Comparison of ENCODE assay signal across 1 cellular context in genomic region chr17:42288078-42288984, GRCh38.
TF ChIP-seq lines count a peak whose summit lies in the region.

STAT5A (plus strand) TSS chr17:42288498; CDS start chr17:42289412, 914 bp downstream.

TF ChIP-seq in K562, 482 proteins besides CTCF, POLR2A, EP300 and RAD21 (continued from another document and continues in another):
- TF ChIP-seq CHAMP1 (IDR thresholded peaks at IDR 0.05) (no peak), GABPA (tag; conservative IDR thresholded peaks at IDR 0.05; ENCODE audit: low read depth) (peak; percentile 58), PRPF4 (IDR thresholded peaks at IDR 0.05; ENCODE audit: insufficient read depth, low read depth, low read length, poor library complexity, severe bottlenecking) (no peak), L3MBTL2 (IDR thresholded peaks at IDR 0.05) (peak; percentile 88), ETV5 (CRISPR knock-in tag; IDR thresholded peaks at IDR 0.05; ENCODE audit: low read depth) (0 out of 2 replicates have a peak, but pooled peaks have one; percentile 31), RNF2 (IDR thresholded peaks at IDR 0.05) (no peak), ZNF316 (IDR thresholded peaks at IDR 0.05) (no peak), MCM2 (IDR thresholded peaks at IDR 0.05; ENCODE audit: low read depth) (no peak), XRCC5 (IDR thresholded peaks at IDR 0.05; ENCODE audit: low read depth, low read length) (0 out of 2 replicates have a peak, but pooled peaks have one; percentile 16), TSHZ1 (CRISPR knock-in tag; IDR thresholded peaks at IDR 0.05) (no peak), MTA3 (IDR thresholded peaks at IDR 0.05; ENCODE audit: borderline replicate concordance) (peak; percentile 30; the same call in 1 of the 2 replicates), CHD1 (IDR thresholded peaks at IDR 0.05; ENCODE audit: low read length) (peak; percentile 50), MLX (CRISPR knock-in tag; conservative IDR thresholded peaks at IDR 0.05) (no peak), ZBED1 (IDR thresholded peaks at IDR 0.05) (0 out of 2 replicates have a peak, but pooled peaks have one; percentile 23), HMGN3 (IDR thresholded peaks at IDR 0.05; ENCODE audit: borderline replicate concordance, extremely low read depth, insufficient read length, low read depth, low read length) (peak; percentile 88), ZNF175 (CRISPR knock-in tag; IDR thresholded peaks at IDR 0.05; ENCODE audit: low read depth) (no peak; the same call in 1 of the 2 replicates), JUNB (CRISPR knock-in tag; conservative IDR thresholded peaks at IDR 0.05) (no peak), ZNF263 (CRISPR knock-in tag; IDR thresholded peaks at IDR 0.05; ENCODE audit: borderline replicate concordance) (no peak), NR2C2 (CRISPR knock-in tag; IDR thresholded peaks at IDR 0.05) (no peak), NR2C2 (tag; IDR thresholded peaks at IDR 0.05) (peak; percentile 43; the same call in 1 of the 2 replicates), DEAF1 (CRISPR knock-in tag; IDR thresholded peaks at IDR 0.05) (no peak), BRCA1 (IDR thresholded peaks at IDR 0.05) (no peak), BRCA1 (CRISPR knock-in tag; IDR thresholded peaks at IDR 0.05) (no peak), ATF1 (CRISPR knock-in tag; IDR thresholded peaks at IDR 0.05) (no peak), ATF1 (tag; IDR thresholded peaks at IDR 0.05) (peak; percentile 14; the same call in 1 of the 2 replicates), ZNF143 (CRISPR knock-in tag; IDR thresholded peaks at IDR 0.05) (no peak), PKNOX1 (IDR thresholded peaks at IDR 0.05) (no peak), SIN3B (IDR thresholded peaks at IDR 0.05; ENCODE audit: low read depth) (peak; percentile 18; the same call in 1 of the 2 replicates), FOS (IDR thresholded peaks at IDR 0.05; ENCODE audit: extremely low read depth, insufficient read length) (no peak), ZNF764 (CRISPR knock-in tag; IDR thresholded peaks at IDR 0.05; ENCODE audit: low read depth) (no peak), MIER1 (IDR thresholded peaks at IDR 0.05; ENCODE audit: low read depth) (no peak), DNMT1 (IDR thresholded peaks at IDR 0.05) (no peak), ELF1 (tag; IDR thresholded peaks at IDR 0.05) (peak; percentile 55), CAMTA2 (CRISPR knock-in tag; conservative IDR thresholded peaks at IDR 0.05) (no peak)
- TF ChIP-seq, protein P1, sequence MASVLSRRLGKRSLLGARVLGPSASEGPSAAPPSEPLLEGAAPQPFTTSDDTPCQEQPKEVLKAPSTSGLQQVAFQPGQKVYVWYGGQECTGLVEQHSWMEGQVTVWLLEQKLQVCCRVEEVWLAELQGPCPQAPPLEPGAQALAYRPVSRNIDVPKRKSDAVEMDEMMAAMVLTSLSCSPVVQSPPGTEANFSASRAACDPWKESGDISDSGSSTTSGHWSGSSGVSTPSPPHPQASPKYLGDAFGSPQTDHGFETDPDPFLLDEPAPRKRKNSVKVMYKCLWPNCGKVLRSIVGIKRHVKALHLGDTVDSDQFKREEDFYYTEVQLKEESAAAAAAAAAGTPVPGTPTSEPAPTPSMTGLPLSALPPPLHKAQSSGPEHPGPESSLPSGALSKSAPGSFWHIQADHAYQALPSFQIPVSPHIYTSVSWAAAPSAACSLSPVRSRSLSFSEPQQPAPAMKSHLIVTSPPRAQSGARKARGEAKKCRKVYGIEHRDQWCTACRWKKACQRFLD (CRISPR knock-in tag; IDR thresholded peaks at IDR 0.05) = 0 out of 2 replicates have a peak, but pooled peaks have one; percentile 15
- TF ChIP-seq, protein P2, sequence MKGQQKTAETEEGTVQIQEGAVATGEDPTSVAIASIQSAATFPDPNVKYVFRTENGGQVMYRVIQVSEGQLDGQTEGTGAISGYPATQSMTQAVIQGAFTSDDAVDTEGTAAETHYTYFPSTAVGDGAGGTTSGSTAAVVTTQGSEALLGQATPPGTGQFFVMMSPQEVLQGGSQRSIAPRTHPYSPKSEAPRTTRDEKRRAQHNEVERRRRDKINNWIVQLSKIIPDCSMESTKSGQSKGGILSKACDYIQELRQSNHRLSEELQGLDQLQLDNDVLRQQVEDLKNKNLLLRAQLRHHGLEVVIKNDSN (CRISPR knock-in tag; IDR thresholded peaks at IDR 0.05) = peak; percentile 43; the same call in 1 of the 2 replicates
- TF ChIP-seq, protein P3, sequence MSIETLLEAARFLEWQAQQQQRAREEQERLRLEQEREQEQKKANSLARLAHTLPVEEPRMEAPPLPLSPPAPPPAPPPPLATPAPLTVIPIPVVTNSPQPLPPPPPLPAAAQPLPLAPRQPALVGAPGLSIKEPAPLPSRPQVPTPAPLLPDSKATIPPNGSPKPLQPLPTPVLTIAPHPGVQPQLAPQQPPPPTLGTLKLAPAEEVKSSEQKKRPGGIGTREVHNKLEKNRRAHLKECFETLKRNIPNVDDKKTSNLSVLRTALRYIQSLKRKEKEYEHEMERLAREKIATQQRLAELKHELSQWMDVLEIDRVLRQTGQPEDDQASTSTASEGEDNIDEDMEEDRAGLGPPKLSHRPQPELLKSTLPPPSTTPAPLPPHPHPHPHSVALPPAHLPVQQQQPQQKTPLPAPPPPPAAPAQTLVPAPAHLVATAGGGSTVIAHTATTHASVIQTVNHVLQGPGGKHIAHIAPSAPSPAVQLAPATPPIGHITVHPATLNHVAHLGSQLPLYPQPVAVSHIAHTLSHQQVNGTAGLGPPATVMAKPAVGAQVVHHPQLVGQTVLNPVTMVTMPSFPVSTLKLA (conservative IDR thresholded peaks at IDR 0.05) = peak in 1 of 2 experiments; percentile 61; a peak in 1 of 4 replicates
- TF ChIP-seq, protein P4, sequence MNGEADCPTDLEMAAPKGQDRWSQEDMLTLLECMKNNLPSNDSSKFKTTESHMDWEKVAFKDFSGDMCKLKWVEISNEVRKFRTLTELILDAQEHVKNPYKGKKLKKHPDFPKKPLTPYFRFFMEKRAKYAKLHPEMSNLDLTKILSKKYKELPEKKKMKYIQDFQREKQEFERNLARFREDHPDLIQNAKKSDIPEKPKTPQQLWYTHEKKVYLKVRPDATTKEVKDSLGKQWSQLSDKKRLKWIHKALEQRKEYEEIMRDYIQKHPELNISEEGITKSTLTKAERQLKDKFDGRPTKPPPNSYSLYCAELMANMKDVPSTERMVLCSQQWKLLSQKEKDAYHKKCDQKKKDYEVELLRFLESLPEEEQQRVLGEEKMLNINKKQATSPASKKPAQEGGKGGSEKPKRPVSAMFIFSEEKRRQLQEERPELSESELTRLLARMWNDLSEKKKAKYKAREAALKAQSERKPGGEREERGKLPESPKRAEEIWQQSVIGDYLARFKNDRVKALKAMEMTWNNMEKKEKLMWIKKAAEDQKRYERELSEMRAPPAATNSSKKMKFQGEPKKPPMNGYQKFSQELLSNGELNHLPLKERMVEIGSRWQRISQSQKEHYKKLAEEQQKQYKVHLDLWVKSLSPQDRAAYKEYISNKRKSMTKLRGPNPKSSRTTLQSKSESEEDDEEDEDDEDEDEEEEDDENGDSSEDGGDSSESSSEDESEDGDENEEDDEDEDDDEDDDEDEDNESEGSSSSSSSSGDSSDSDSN (IDR thresholded peaks at IDR 0.05; ENCODE audit: borderline replicate concordance in 1 of 2, low read depth in 2 of 2, low read length in 2 of 2) = peak in 1 of 2 experiments; percentile 83; a peak in 1 of 4 replicates
- TF ChIP-seq, protein P5, sequence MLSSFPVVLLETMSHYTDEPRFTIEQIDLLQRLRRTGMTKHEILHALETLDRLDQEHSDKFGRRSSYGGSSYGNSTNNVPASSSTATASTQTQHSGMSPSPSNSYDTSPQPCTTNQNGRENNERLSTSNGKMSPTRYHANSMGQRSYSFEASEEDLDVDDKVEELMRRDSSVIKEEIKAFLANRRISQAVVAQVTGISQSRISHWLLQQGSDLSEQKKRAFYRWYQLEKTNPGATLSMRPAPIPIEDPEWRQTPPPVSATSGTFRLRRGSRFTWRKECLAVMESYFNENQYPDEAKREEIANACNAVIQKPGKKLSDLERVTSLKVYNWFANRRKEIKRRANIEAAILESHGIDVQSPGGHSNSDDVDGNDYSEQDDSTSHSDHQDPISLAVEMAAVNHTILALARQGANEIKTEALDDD (IDR thresholded peaks at IDR 0.05) = no peak
- TF ChIP-seq, protein P6, sequence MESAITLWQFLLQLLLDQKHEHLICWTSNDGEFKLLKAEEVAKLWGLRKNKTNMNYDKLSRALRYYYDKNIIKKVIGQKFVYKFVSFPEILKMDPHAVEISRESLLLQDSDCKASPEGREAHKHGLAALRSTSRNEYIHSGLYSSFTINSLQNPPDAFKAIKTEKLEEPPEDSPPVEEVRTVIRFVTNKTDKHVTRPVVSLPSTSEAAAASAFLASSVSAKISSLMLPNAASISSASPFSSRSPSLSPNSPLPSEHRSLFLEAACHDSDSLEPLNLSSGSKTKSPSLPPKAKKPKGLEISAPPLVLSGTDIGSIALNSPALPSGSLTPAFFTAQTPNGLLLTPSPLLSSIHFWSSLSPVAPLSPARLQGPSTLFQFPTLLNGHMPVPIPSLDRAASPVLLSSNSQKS (CRISPR knock-in tag; IDR thresholded peaks at IDR 0.05) = no peak
